In genomic region chr18:42412281-42412680, GRCh38 we compare ENCODE assay signal across 1 cellular context.
TF ChIP-seq lines count a peak whose summit lies in the region.

No MANE protein-coding gene starts in this region.

TF ChIP-seq in SK-N-SH, 30 proteins besides CTCF, POLR2A, EP300 and RAD21 (continued from another document):
- TF ChIP-seq ZBTB33 (IDR thresholded peaks at IDR 0.05; ENCODE audit: borderline replicate concordance, low read depth), result no peak
- TF ChIP-seq RCOR1 (IDR thresholded peaks at IDR 0.05; ENCODE audit: low read length), result no peak
- no peak for TF ChIP-seq NFIC (IDR thresholded peaks at IDR 0.05; ENCODE audit: borderline replicate concordance)
TF ChIP-seq in SK-N-SH: peak in this region for 0.
